In genomic region chr3:185932213-185932612, GRCh38 we compare ENCODE assay signal across 8 cellular contexts. TPM values are rescaled to one million over a fixed set of nuclear protein-coding genes. Genes with fewer than 3 reads are reported as not detected.
DNase-seq lines count a peak whose midpoint lies in the region; ATAC-seq and TF ChIP-seq lines count a peak whose summit lies in the region.

No MANE protein-coding gene starts in this region.

- peak overlapping the region; percentile 93 for H3K4me2 ChIP-seq in hepatocyte

- no peak for TF ChIP-seq CTCF in activated CD8-positive, alpha-beta T cell treated with anti-CD3 and anti-CD28 coated beads for 36 hours (IDR thresholded peaks at IDR 0.05)
- TF ChIP-seq CTCF in hepatocyte (IDR thresholded peaks at IDR 0.05; ENCODE audit: poor library complexity) (no peak), mucosa of descending colon (IDR thresholded peaks at IDR 0.05) (no peak)

- H3K79me2 ChIP-seq in hepatocyte = peaks cover 100% of the 10 kb centered on the region

- H3K9me3 ChIP-seq in hepatocyte (ENCODE audit: low read depth) (no peaks in the 10 kb centered on the region), stomach smooth muscle (ENCODE audit: control insufficient read depth in 2 of 2, low read length in 2 of 2) (no peaks in the 10 kb centered on the region), mucosa of descending colon (no peaks in the 10 kb centered on the region)

- no peak for DNase-seq in activated CD4-positive, alpha-beta T cell treated with anti-CD3 and anti-CD28 coated beads, Interleukin-2, amount 10 ng/mL, durations not matched to agents 7 days and 5 days
- no peak for DNase-seq in activated CD4-positive, alpha-beta T cell treated with anti-CD3 and anti-CD28 coated beads for 48 hours
- DNase-seq in activated CD8-positive, alpha-beta T cell treated with anti-CD3 and anti-CD28 coated beads for 36 hours = no peak
- no peak for DNase-seq in hepatocyte (ENCODE audit: low spot score)
- no peak for DNase-seq in mucosa of descending colon

- POLR2A ChIA-PET in activated CD4-positive, alpha-beta T cell treated with anti-CD3 and anti-CD28 coated beads, Interleukin-2, amount 10 ng/mL, durations not matched to agents 7 days and 5 days (lab: Charles Lee) = interaction anchor here (0.6 to 1.6 kb wide), 4 partner anchors 13 to 853 kb away, joined by 4 to 8 read pairs (median 4); no protein-coding TSS in a partner anchor
- POLR2A ChIA-PET in activated CD8-positive, alpha-beta T cell treated with anti-CD3 and anti-CD28 coated beads for 36 hours (lab: Charles Lee) = interaction anchor here (0.9 to 3.9 kb wide), 9 partner anchors 8 to 856 kb away, joined by 3 to 46 read pairs (median 5); partner anchors contain the start of gene EIF4A2

- H3K36me3 Mint-ChIP-seq in activated CD4-positive, alpha-beta T cell treated with anti-CD3 and anti-CD28 coated beads, Interleukin-2, amount 10 ng/mL, durations not matched to agents 7 days and 5 days (ENCODE audit: low read depth) = peaks cover 87% of the 10 kb centered on the region
- H3K36me3 Mint-ChIP-seq in activated CD8-positive, alpha-beta T cell treated with anti-CD3 and anti-CD28 coated beads for 36 hours (ENCODE audit: low read depth) = peaks cover 95% of the 10 kb centered on the region

- no peaks in the 10 kb centered on the region for H3K27me3 ChIP-seq in hepatocyte
- H3K27me3 ChIP-seq in stomach smooth muscle (ENCODE audit: control insufficient read depth in 1 of 2, insufficient read depth in 2 of 2, low read length in 2 of 2) = no peaks in the 10 kb centered on the region

- H3K9me2 ChIP-seq in hepatocyte (replicated peaks; ENCODE audit: insufficient read depth) = no peaks in the 10 kb centered on the region

- H3K27ac ChIP-seq in hepatocyte (no peak overlapping the region), stomach smooth muscle (ENCODE audit: low read length) (no peak overlapping the region)

- intact Hi-C loops in activated CD8-positive, alpha-beta T cell treated with anti-CD3 and anti-CD28 coated beads for 36 hours (cut with micrococcal nuclease) = no loop called here
- intact Hi-C loops in mucosa of descending colon (cut with DNase I, micrococcal nuclease) = loop anchor here in 1 of 2 donors (10.0 kb wide), 1 partner anchor 853 kb away; the partner anchor contains the start of gene EIF4A2

- H3K4me1 ChIP-seq in hepatocyte (ENCODE audit: insufficient read depth) (peaks cover 73% of the 10 kb centered on the region), stomach smooth muscle (ENCODE audit: control insufficient read depth, insufficient read depth, low read length) (peaks cover 33% of the 10 kb centered on the region), mucosa of descending colon (ENCODE audit: low read depth) (peaks cover 68% of the 10 kb centered on the region)

- no peak overlapping the region for H3K9ac ChIP-seq in stomach smooth muscle (ENCODE audit: low read length in 2 of 2)

- H3K4me3 Mint-ChIP-seq in activated CD4-positive, alpha-beta T cell treated with anti-CD3 and anti-CD28 coated beads, Interleukin-2, amount 10 ng/mL, durations not matched to agents 7 days and 5 days = peak overlapping the region; percentile 64
- H3K4me3 Mint-ChIP-seq in activated CD8-positive, alpha-beta T cell treated with anti-CD3 and anti-CD28 coated beads for 36 hours = peak overlapping the region; percentile 100

- peaks cover 71% of the 10 kb centered on the region for H3K4me1 Mint-ChIP-seq in activated CD4-positive, alpha-beta T cell treated with anti-CD3 and anti-CD28 coated beads, Interleukin-2, amount 10 ng/mL, durations not matched to agents 7 days and 5 days
- H3K4me1 Mint-ChIP-seq in activated CD8-positive, alpha-beta T cell treated with anti-CD3 and anti-CD28 coated beads for 36 hours (ENCODE audit: low read depth) = peaks cover 61% of the 10 kb centered on the region

- WGBS in hepatocyte (ENCODE audit: low lambda C conversion rate, missing lambda C conversion rate) = 11% methylated on average over 5 of the region's 5 CpGs

- H3K27me3 Mint-ChIP-seq in activated CD4-positive, alpha-beta T cell treated with anti-CD3 and anti-CD28 coated beads, Interleukin-2, amount 10 ng/mL, durations not matched to agents 7 days and 5 days = no peaks in the 10 kb centered on the region
- H3K27me3 Mint-ChIP-seq in activated CD8-positive, alpha-beta T cell treated with anti-CD3 and anti-CD28 coated beads for 36 hours = no peaks in the 10 kb centered on the region

- H4K20me1 ChIP-seq in hepatocyte (ENCODE audit: insufficient read depth, poor library complexity, severe bottlenecking) = peaks cover 99% of the 10 kb centered on the region

- no peaks in the 10 kb centered on the region for H3K36me3 ChIP-seq in hepatocyte (replicated peaks; ENCODE audit: insufficient read depth, low read depth)
- peaks cover 0 to 8% of the 10 kb centered on the region in 2 donors for H3K36me3 ChIP-seq in stomach smooth muscle (ENCODE audit: control insufficient read depth in 2 of 2, insufficient read depth in 2 of 2, low read length in 2 of 2)
- no peaks in the 10 kb centered on the region for H3K36me3 ChIP-seq in mucosa of descending colon (ENCODE audit: low read depth)

- H2AFZ ChIP-seq in hepatocyte = no peak overlapping the region

- H3K4me3 ChIP-seq in hepatocyte (peak overlapping the region; percentile 92), stomach smooth muscle (ENCODE audit: low read length in 2 of 2) (peak overlapping the region; percentile 17 to 25), mucosa of descending colon (no peak overlapping the region)

- H3K9me3 Mint-ChIP-seq in activated CD4-positive, alpha-beta T cell treated with anti-CD3 and anti-CD28 coated beads, Interleukin-2, amount 10 ng/mL, durations not matched to agents 7 days and 5 days = no peaks in the 10 kb centered on the region
- H3K9me3 Mint-ChIP-seq in activated CD8-positive, alpha-beta T cell treated with anti-CD3 and anti-CD28 coated beads for 36 hours = no peaks in the 10 kb centered on the region

- peak; percentile 25 for ATAC-seq in activated CD8-positive, alpha-beta T cell treated with anti-CD3 and anti-CD28 coated beads for 36 hours
- ATAC-seq in GM18868 (IDR thresholded peaks at IDR 0.05; ENCODE audit: unreplicated experiment) = no peak
- no peak for ATAC-seq in mucosa of descending colon
- no peak for ATAC-seq in HG02870 (IDR thresholded peaks at IDR 0.05; ENCODE audit: unreplicated experiment)

- CTCF ChIA-PET in activated CD4-positive, alpha-beta T cell treated with anti-CD3 and anti-CD28 coated beads, Interleukin-2, amount 10 ng/mL, durations not matched to agents 7 days and 5 days (lab: Charles Lee) = interaction anchor here (0.9 to 2.8 kb wide), 4 partner anchors 8 to 14 kb away, joined by 3 to 11 read pairs (median 6); no protein-coding TSS in a partner anchor
- CTCF ChIA-PET in activated CD8-positive, alpha-beta T cell treated with anti-CD3 and anti-CD28 coated beads for 36 hours (lab: Charles Lee) = interaction anchor here (0.8 to 10.4 kb wide), 7 partner anchors 11 to 608 kb away, joined by 3 to 93 read pairs (median 4); no protein-coding TSS in a partner anchor

- H3K27ac Mint-ChIP-seq in activated CD4-positive, alpha-beta T cell treated with anti-CD3 and anti-CD28 coated beads, Interleukin-2, amount 10 ng/mL, durations not matched to agents 7 days and 5 days = peak overlapping the region; percentile 73
- H3K27ac Mint-ChIP-seq in activated CD8-positive, alpha-beta T cell treated with anti-CD3 and anti-CD28 coated beads for 36 hours = peak overlapping the region; percentile 89

RNA-seq across cellular contexts. Expression of gene TRA2B, which starts 5.6 kb away (rescaled TPM):
- total RNA-seq in activated CD4-positive, alpha-beta T cell treated with anti-CD3 and anti-CD28 coated beads, Interleukin-2, amount 10 ng/mL, durations not matched to agents 7 days and 5 days = 100 to 1,000 TPM; 224 to 284 TPM
- 100 to 1,000 TPM; 210 to 219 TPM for total RNA-seq in activated CD8-positive, alpha-beta T cell treated with anti-CD3 and anti-CD28 coated beads for 36 hours
- total RNA-seq in hepatocyte (129 and 135 TPM in 2 replicates), mucosa of descending colon (100 to 1,000 TPM in 1 of 3 donors, 10 to 100 TPM in 2; 77.0 to 121 (median 92.0) TPM)
- 93.6 and 113 TPM in 2 replicates for polyA plus RNA-seq in hepatocyte
